In the genomic region with DNA sequence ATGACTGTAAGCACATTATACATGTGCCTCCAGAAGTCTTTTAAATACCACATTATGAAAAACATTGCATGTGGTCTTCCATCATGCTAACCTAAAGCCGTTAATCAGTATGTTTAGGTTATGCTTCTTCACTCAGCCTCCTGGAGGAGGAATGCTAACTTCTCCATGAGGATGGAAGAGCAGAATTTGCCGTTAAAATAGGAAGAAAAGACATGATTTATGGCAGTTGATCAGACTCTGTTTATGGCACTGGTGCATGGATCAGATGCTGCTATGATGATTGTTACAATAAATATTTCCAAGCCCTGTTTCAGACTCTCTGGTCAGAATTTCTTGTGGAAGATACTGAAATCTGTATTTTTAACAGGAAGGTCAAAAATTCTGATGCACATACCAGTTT, we compare ENCODE assay signal across 24 cellular contexts.
"Had no signal": no experiment of that assay in that cellular context is flagged by ENCODE, and none has a peak within 500 bp of the region (broad histone marks: within the 10 kb centered on the region; RNA-seq: fewer than 3 reads in every experiment).

No MANE protein-coding gene starts in this region.

- H3K36me3 ChIP-seq: gastrocnemius medialis, ovary, suprapubic skin, uterus had no signal

- H3K9me3 ChIP-seq: gastrocnemius medialis, heart right ventricle, ovary, psoas muscle, suprapubic skin, transverse colon, uterus had no signal

- DNase-seq: activated CD4-positive, alpha-beta T cell treated with anti-CD3 and anti-CD28 coated beads, Interleukin-2, amount 10 ng/mL, durations not matched to agents 24 days and 14 days; activated CD4-positive, CD25-positive, alpha-beta regulatory T cell; activated CD8-positive, alpha-beta T cell treated with anti-CD3 and anti-CD28 coated beads for 36 hours; activated naive CD4-positive, alpha-beta T cell; activated naive CD8-positive, alpha-beta T cell treated with anti-CD3 and anti-CD28 coated beads, Interleukin-2, amount 10 ng/mL, durations not matched to agents 7 days and 5 days; activated T-cell treated with anti-CD3 and anti-CD28 coated beads, Interleukin-2, amount 50 U/mL, for 1 hour; central memory CD4-positive, alpha-beta T cell; gastrocnemius medialis; heart right ventricle; immature natural killer cell; kidney glomerular epithelial cell; left ventricle myocardium superior; naive thymus-derived CD8-positive, alpha-beta T cell; ovary; psoas muscle; right cardiac atrium; stimulated activated CD4-positive, alpha-beta T cell treated with anti-CD3 and anti-CD28 coated beads, Interleukin-15, amount 100 ng/mL, for 24 hours; stimulated activated CD4-positive, alpha-beta T cell treated with anti-CD3 and anti-CD28 coated beads, Interleukin-2, amount 100 ng/mL, for 48 hours; T1000; transverse colon; uterus had no signal

- ATAC-seq: activated CD8-positive, alpha-beta T cell treated with anti-CD3 and anti-CD28 coated beads for 36 hours; activated T-helper 17 cell treated with anti-CD3 and anti-CD28 coated beads, Interleukin-2, amount 50 U/mL, for 72 hours; gastrocnemius medialis; heart right ventricle; naive thymus-derived CD8-positive, alpha-beta T cell; psoas muscle; right cardiac atrium had no signal

- H3K4me1 ChIP-seq: suprapubic skin had no signal

- H3K27me3 ChIP-seq: gastrocnemius medialis, heart right ventricle, ovary, suprapubic skin, transverse colon, uterus had no signal

- H3K27ac ChIP-seq: gastrocnemius medialis, heart right ventricle, ovary, psoas muscle, skin epidermis, suprapubic skin, transverse colon, uterus had no signal

- H3K4me3 ChIP-seq: gastrocnemius medialis, heart right ventricle, ovary, psoas muscle, skin epidermis, suprapubic skin, transverse colon, uterus had no signal
